In genomic region chr11:75593337-75593915, GRCh38 we compare ENCODE assay signal across 26 cellular contexts. TPM values are rescaled to one million over a fixed set of nuclear protein-coding genes. Genes with fewer than 3 reads are reported as not detected.
DNase-seq lines count a peak whose midpoint lies in the region; ATAC-seq, FAIRE-seq and TF ChIP-seq lines count a peak whose summit lies in the region.
"Had no signal": no experiment of that assay in that cellular context is flagged by ENCODE, and none has a peak within 500 bp of the region (broad histone marks: within the 10 kb centered on the region; RNA-seq: fewer than 3 reads in every experiment).

No MANE protein-coding gene starts in this region.

- 0% methylated on average over 2 of the region's 2 CpGs for WGBS in HepG2 (ENCODE audit: low lambda C conversion rate)

- no peak overlapping the region for H3K4me3 ChIP-seq in HepG2 (replicated peaks in 1 of 3; ENCODE audit: insufficient read depth in 1 of 3, low read depth in 2 of 3, low read length in 3 of 3)
- H3K4me3 ChIP-seq: cardiac muscle cell, esophagus muscularis mucosa, prostate gland, testis had no signal

- intact Hi-C loops in HepG2 (cut with micrococcal nuclease; ENCODE audit: unreplicated experiment), result no loop called here

- no peak overlapping the region for H2AFZ ChIP-seq in HepG2 (ENCODE audit: low read length)

- no peak overlapping the region for H3K9ac ChIP-seq in HepG2 (ENCODE audit: insufficient read depth, low read depth, low read length)
- H3K9ac ChIP-seq: KMS-11 had no signal

- CTCF ChIA-PET in HepG2 (lab: Yijun Ruan, JAX; ENCODE audit: low intra/inter-chr PET ratio, low total read pairs), result no interaction called here

- peak; percentile 99 for DNase-seq in DMS79 treated with DMSO at 0.1 percent for 48 hours (lab: John Stamatoyannopoulos, UW)
- DNase-seq in NCI-H2029 (lab: John Stamatoyannopoulos, UW), result peak; percentile 81
- peak; percentile 68 for DNase-seq in SHP77 treated with DMSO at 0.1 percent for 48 hours (lab: John Stamatoyannopoulos, UW)
- peak; percentile 8 for DNase-seq in HepG2 (ENCODE audit: low spot score)
- no peak for DNase-seq in GM20000 (ENCODE audit: low spot score)
- no peak for DNase-seq in GF-D8 (lab: John Stamatoyannopoulos, UW)
- DNase-seq: activated CD8-positive, alpha-beta T cell treated with anti-CD3 and anti-CD28 coated beads for 36 hours; activated naive CD8-positive, alpha-beta T cell treated with anti-CD3 and anti-CD28 coated beads for 36 hours; activated T-cell treated with anti-CD3 and anti-CD28 coated beads, Interleukin-2, amount 50 U/mL, for 72 hours; AML-193; H7; immature natural killer cell; naive B cell; NCI-H1048; stimulated activated CD4-positive, alpha-beta T cell treated with anti-CD3 and anti-CD28 coated beads, Interleukin-12 subunit alpha, Interleukin-12 subunit beta, amount 100 ng/mL, for 4 hours; T-helper 1 cell; testis had no signal

- TF ChIP-seq RAD21 in HepG2 (CRISPR knock-in tag; IDR thresholded peaks at IDR 0.05), result no peak

- POLR2A ChIA-PET in HepG2 (lab: Yijun Ruan, JAX), result no interaction called here

- no peaks in the 10 kb centered on the region for H3K36me3 ChIP-seq in HepG2 (replicated peaks in 1 of 2; ENCODE audit: control insufficient read depth in 1 of 2, insufficient read depth in 2 of 2, low read length in 2 of 2)
- H3K36me3 ChIP-seq: cardiac muscle cell, esophagus muscularis mucosa, prostate gland had no signal

- H4K20me1 ChIP-seq in HepG2 (ENCODE audit: insufficient read depth, low read length), result no peaks in the 10 kb centered on the region

- TF ChIP-seq CTCF in HepG2 (CRISPR knock-in tag; IDR thresholded peaks at IDR 0.05) (no peak), GM20000 (IDR thresholded peaks at IDR 0.05; ENCODE audit: extremely low read depth, missing control alignments) (no peak)

- no TSS peak for BruUV-seq in HepG2 (replicated peaks; lab: Mats Ljungman, UMichigan)

- no peaks in the 10 kb centered on the region for H3K9me3 ChIP-seq in HepG2 (ENCODE audit: low read length)
- H3K9me3 ChIP-seq: esophagus muscularis mucosa, prostate gland, testis had no signal

- no peak overlapping the region for H3K27ac ChIP-seq in HepG2 (ENCODE audit: extremely low read length, insufficient read depth, low read length)
- H3K27ac ChIP-seq: cardiac muscle cell, KMS-11, prostate gland, testis, VCaP had no signal

- in situ Hi-C loops in HepG2 (cut with HindIII; ENCODE audit: extremely low pct_ligation_motif_present, low pct_unique_long_range_greater_than_20kb), result no loop called here

- no peak for FAIRE-seq in HepG2 (lab: Jason Lieb, UNC)
- FAIRE-seq: D721Med, GM18507 had no signal

- peaks cover 20% of the 10 kb centered on the region for H3K4me1 ChIP-seq in HepG2 (ENCODE audit: insufficient read depth, low read length)
- H3K4me1 ChIP-seq: prostate gland, testis had no signal

- no peak overlapping the region for H3K4me2 ChIP-seq in HepG2 (ENCODE audit: low read depth, low read length)
- H3K4me2 ChIP-seq: KMS-11 had no signal

- ATAC-seq in HepG2 (peak; percentile 68), HG02970 (IDR thresholded peaks at IDR 0.05; ENCODE audit: low FRiP score, unreplicated experiment) (no peak), HG03432 (IDR thresholded peaks at IDR 0.05; ENCODE audit: unreplicated experiment) (no peak)
- ATAC-seq: activated CD8-positive, alpha-beta T cell treated with anti-CD3 and anti-CD28 coated beads for 36 hours; activated T-cell treated with anti-CD3 and anti-CD28 coated beads, Interleukin-2, amount 50 U/mL, for 72 hours had no signal

- TF ChIP-seq POLR2A in HepG2 (IDR thresholded peaks at IDR 0.05; ENCODE audit: insufficient read depth in 1 of 2, low read depth in 2 of 2, low read length in 2 of 2), result no peak

- H3K27me3 ChIP-seq in HepG2 (ENCODE audit: control insufficient read depth in 1 of 2, insufficient read depth in 2 of 2, low read length in 2 of 2), result peaks cover 2 to 6% of the 10 kb centered on the region in 2 experiments; a peak in 3 of 5 replicates
- H3K27me3 ChIP-seq: cardiac muscle cell, esophagus muscularis mucosa, testis had no signal

- no peaks in the 10 kb centered on the region for H3K79me2 ChIP-seq in HepG2 (ENCODE audit: insufficient read depth, low read length)

- TF ChIP-seq EP300 in HepG2 (IDR thresholded peaks at IDR 0.05; ENCODE audit: low read depth in 2 of 2, low read length in 2 of 2) (no peak), HepG2 (CRISPR knock-in tag; IDR thresholded peaks at IDR 0.05; ENCODE audit: borderline replicate concordance) (no peak)

TF ChIP-seq in HepG2, 621 proteins besides CTCF, POLR2A, EP300 and RAD21 (continues in another document):
- TF ChIP-seq ZBTB21 (CRISPR knock-in tag; IDR thresholded peaks at IDR 0.05), result no peak
- no peak for TF ChIP-seq ZNF574 (CRISPR knock-in tag; IDR thresholded peaks at IDR 0.05)
- TF ChIP-seq SAP130 (CRISPR knock-in tag; IDR thresholded peaks at IDR 0.05; ENCODE audit: low read depth), result 0 out of 2 replicates have a peak, but pooled peaks have one; percentile 9
- no peak for TF ChIP-seq SMARCC2 (IDR thresholded peaks at IDR 0.05)
- no peak for TF ChIP-seq ZBTB44 (CRISPR knock-in tag; IDR thresholded peaks at IDR 0.05)
- no peak for TF ChIP-seq ZNF138 (CRISPR knock-in tag; IDR thresholded peaks at IDR 0.05; ENCODE audit: low read depth)
- no peak for TF ChIP-seq TGIF2 (CRISPR knock-in tag; IDR thresholded peaks at IDR 0.05)
- peak; percentile 56 for TF ChIP-seq HNF4A (CRISPR knock-in tag; IDR thresholded peaks at IDR 0.05)
- TF ChIP-seq MAF1 (CRISPR knock-in tag; IDR thresholded peaks at IDR 0.05; ENCODE audit: borderline replicate concordance), result no peak
- TF ChIP-seq FOXC1 (CRISPR knock-in tag; IDR thresholded peaks at IDR 0.05; ENCODE audit: borderline replicate concordance), result no peak
- TF ChIP-seq RAD51 (IDR thresholded peaks at IDR 0.05; ENCODE audit: borderline replicate concordance), result no peak
- TF ChIP-seq ZNF317 (CRISPR knock-in tag; IDR thresholded peaks at IDR 0.05), result no peak

RNA-seq across cellular contexts. Expression of gene SERPINH1, which starts 31.4 kb away (rescaled TPM):
- total RNA-seq in HepG2 (2016; rRNA removed; fragmentation: Illumina TruSeq; extraction: Trizol), result 31.3 and 83.8 TPM in 2 replicates
- total RNA-seq in HepG2 (2016; cell fraction: cytosol; rRNA removed; fragmentation: Illumina TruSeq; extraction: Trizol; ENCODE audit: low read depth), result 10.9 and 11.9 TPM in 2 replicates
- total RNA-seq in HepG2 (2016; cell fraction: insoluble cytoplasmic fraction; rRNA removed; fragmentation: Illumina TruSeq; extraction: Trizol), result 27.2 and 84.9 TPM in 2 replicates
- 21.3 and 21.4 TPM in 2 replicates for total RNA-seq in HepG2 (2016; cell fraction: membrane; rRNA removed; fragmentation: Illumina TruSeq; extraction: Trizol)
- 63.4 and 80.5 TPM in 2 replicates for total RNA-seq in HepG2 (2016; cell fraction: nucleus; rRNA removed; fragmentation: Illumina TruSeq; extraction: Trizol)
- polyA plus RNA-seq in HepG2 (2011; rRNA removed), result 83.6 and 101 TPM in 2 replicates
- polyA plus RNA-seq in HepG2 (2011; cell fraction: cytosol; rRNA removed), result 50.5 and 96.5 TPM in 2 replicates
- polyA plus RNA-seq in HepG2 (2011; cell fraction: nucleus; rRNA removed), result 91.5 and 110 TPM in 2 replicates
- 46.1 and 57.3 TPM in 2 replicates for polyA plus RNA-seq in HepG2 (2012)
- polyA plus RNA-seq in HepG2 (2016; cell fraction: cytosol; fragmentation: Illumina TruSeq; extraction: Trizol; ENCODE audit: low read depth), result 8.9 and 11.1 TPM in 2 replicates
- polyA plus RNA-seq in HepG2 (2016; cell fraction: insoluble cytoplasmic fraction; fragmentation: Illumina TruSeq; extraction: Trizol; ENCODE audit: low read depth), result 30.8 and 35.3 TPM in 2 replicates
- polyA plus RNA-seq in HepG2 (2016; cell fraction: membrane; fragmentation: Illumina TruSeq; extraction: Trizol; ENCODE audit: low read depth), result 15.5 and 16.1 TPM in 2 replicates
- 114 and 127 TPM in 2 replicates for polyA plus RNA-seq in HepG2 (2016; cell fraction: nucleus; fragmentation: Illumina TruSeq; extraction: Trizol; ENCODE audit: insufficient read depth, low read depth)
- 129 and 168 TPM in 2 replicates for polyA minus RNA-seq in HepG2 (2011; rRNA and poly(A)+ RNA removed; ENCODE audit: low replicate concordance)
- polyA minus RNA-seq in HepG2 (2011; cell fraction: cytosol; rRNA and poly(A)+ RNA removed), result 52.3 and 73.2 TPM in 2 replicates
- 20.1 and 27.8 TPM in 2 replicates for polyA minus RNA-seq in HepG2 (2011; cell fraction: nucleus; rRNA and poly(A)+ RNA removed)

Comparison
In these comparisons a context has a peak if more than half of its experiments do, and no peak if none do; other contexts are left out.
1. DNase-seq: peak in DMS79 treated with DMSO at 0.1 percent for 48 hours (single experiment), NCI-H2029 (single experiment), SHP77 treated with DMSO at 0.1 percent for 48 hours (single experiment) and HepG2 (single experiment); none in GM20000 (single experiment) and GF-D8 (single experiment).